ENCODE assay signal across 28 cellular contexts in the genomic region with DNA sequence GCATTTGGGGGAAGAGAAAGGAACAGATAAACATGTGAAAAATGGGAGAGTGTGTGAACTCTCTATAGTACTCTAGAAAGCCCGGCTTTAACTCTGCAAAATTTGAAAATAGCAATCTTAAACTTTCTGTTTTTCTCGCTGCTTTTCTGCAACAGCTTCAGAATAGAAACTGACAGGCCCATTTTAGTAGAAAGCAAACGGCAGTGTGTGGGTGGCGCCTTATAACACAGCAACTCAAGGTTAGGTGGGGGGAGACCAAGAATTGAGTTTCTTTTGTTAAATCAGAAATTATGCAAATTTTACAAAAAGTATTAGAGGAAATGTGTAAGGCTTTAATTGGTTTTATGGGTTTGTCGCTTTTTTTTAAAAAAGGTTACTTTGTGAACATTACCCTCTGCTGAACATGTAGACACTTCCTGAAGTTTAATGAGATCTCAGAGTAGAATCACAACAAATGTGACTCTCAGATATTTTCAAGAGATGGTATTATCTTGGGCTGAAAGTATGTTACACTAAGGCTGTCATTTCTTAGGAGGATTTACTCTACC.
DNase-seq lines count a peak whose midpoint lies in the region; ATAC-seq and TF ChIP-seq lines count a peak whose summit lies in the region.
"Had no signal": no experiment of that assay in that cellular context is flagged by ENCODE, and none has a peak within 500 bp of the region (broad histone marks: within the 10 kb centered on the region; RNA-seq: fewer than 3 reads in every experiment).

No MANE protein-coding gene starts in this region.

- H3K36me3 Mint-ChIP-seq in activated naive CD4-positive, alpha-beta T cell treated with anti-CD3 and anti-CD28 coated beads, Interleukin-2, amount 10 ng/mL, durations not matched to agents 7 days and 5 days = no peaks in the 10 kb centered on the region
- no peaks in the 10 kb centered on the region for H3K36me3 Mint-ChIP-seq in natural killer cell
- H3K36me3 Mint-ChIP-seq: activated naive CD8-positive, alpha-beta T cell treated with anti-CD3 and anti-CD28 coated beads for 36 hours; CD14-positive monocyte had no signal

- H3K9me2 ChIP-seq in hepatocyte (replicated peaks; ENCODE audit: insufficient read depth) = no peaks in the 10 kb centered on the region

- no peak for TF ChIP-seq CTCF in WERI-Rb-1 (IDR thresholded peaks at IDR 0.05; ENCODE audit: low read depth, low read length)
- no peak for TF ChIP-seq CTCF in hepatocyte (IDR thresholded peaks at IDR 0.05; ENCODE audit: poor library complexity)
- TF ChIP-seq CTCF in natural killer cell (IDR thresholded peaks at IDR 0.05) = no peak
- no peak for TF ChIP-seq CTCF in BE2C (IDR thresholded peaks at IDR 0.05; ENCODE audit: low read depth, low read length)

- no peak for DNase-seq in activated naive CD4-positive, alpha-beta T cell treated with anti-CD3 and anti-CD28 coated beads, Interleukin-2, amount 10 ng/mL, durations not matched to agents 7 days and 5 days
- no peak for DNase-seq in activated naive CD4-positive, alpha-beta T cell treated with Interleukin-2 at 50 U/mL for 16 hours
- no peak for DNase-seq in WERI-Rb-1
- no peak for DNase-seq in hepatocyte (ENCODE audit: low spot score)
- no peak for DNase-seq in natural killer cell
- no peak for DNase-seq in G401 (ENCODE audit: low spot score)
- no peak for DNase-seq in BE2C
- DNase-seq: activated CD4-positive, alpha-beta T cell treated with anti-CD3 and anti-CD28 coated beads for 4 hours; activated CD8-positive, alpha-beta memory T cell treated with anti-CD3 and anti-CD28 coated beads for 24 hours; activated effector memory CD4-positive, alpha-beta T cell treated with Interleukin-2 at 50 U/mL for 16 hours; activated naive CD8-positive, alpha-beta T cell treated with anti-CD3 and anti-CD28 coated beads for 36 hours; Caco-2; effector CD4-positive, alpha-beta T cell; gastrocnemius medialis; GDM1; Kasumi-1; MV-4-11; NCI-H146; NCI-H2107; stimulated activated naive CD4-positive, alpha-beta T cell; upper lobe of left lung had no signal

- no peak overlapping the region for H3K4me2 ChIP-seq in hepatocyte
- H3K4me2 ChIP-seq: smooth muscle cell had no signal

- no peaks in the 10 kb centered on the region for H3K4me1 Mint-ChIP-seq in activated naive CD4-positive, alpha-beta T cell treated with anti-CD3 and anti-CD28 coated beads, Interleukin-2, amount 10 ng/mL, durations not matched to agents 7 days and 5 days
- no peaks in the 10 kb centered on the region for H3K4me1 Mint-ChIP-seq in natural killer cell
- H3K4me1 Mint-ChIP-seq: activated naive CD8-positive, alpha-beta T cell treated with anti-CD3 and anti-CD28 coated beads for 36 hours; CD14-positive monocyte had no signal

- CTCF ChIA-PET in activated naive CD4-positive, alpha-beta T cell treated with anti-CD3 and anti-CD28 coated beads, Interleukin-2, amount 10 ng/mL, durations not matched to agents 7 days and 5 days (lab: Charles Lee) = no interaction called here

- H3K4me3 ChIP-seq in WERI-Rb-1 (ENCODE audit: low read depth, low read length) = no peak overlapping the region
- no peak overlapping the region for H3K4me3 ChIP-seq in hepatocyte
- no peak overlapping the region for H3K4me3 ChIP-seq in BE2C (ENCODE audit: low read depth, low read length)
- H3K4me3 ChIP-seq: gastrocnemius medialis, GM23248, right atrium auricular region, smooth muscle cell, upper lobe of left lung had no signal

- H4K20me1 ChIP-seq in hepatocyte (ENCODE audit: insufficient read depth, poor library complexity, severe bottlenecking) = no peaks in the 10 kb centered on the region

- H3K27me3 Mint-ChIP-seq in activated naive CD4-positive, alpha-beta T cell treated with anti-CD3 and anti-CD28 coated beads, Interleukin-2, amount 10 ng/mL, durations not matched to agents 7 days and 5 days = no peaks in the 10 kb centered on the region
- H3K27me3 Mint-ChIP-seq in natural killer cell (ENCODE audit: low read depth in 2 of 2) = no peaks in the 10 kb centered on the region
- H3K27me3 Mint-ChIP-seq: activated naive CD8-positive, alpha-beta T cell treated with anti-CD3 and anti-CD28 coated beads for 36 hours had no signal

- H3K4me1 ChIP-seq in hepatocyte (ENCODE audit: insufficient read depth) = peaks cover 4% of the 10 kb centered on the region
- H3K4me1 ChIP-seq in BE2C = no peaks in the 10 kb centered on the region

- H3K79me2 ChIP-seq in hepatocyte = peaks cover 32% of the 10 kb centered on the region

- no peaks in the 10 kb centered on the region for H3K9me3 ChIP-seq in WERI-Rb-1 (ENCODE audit: severe bottlenecking)
- H3K9me3 ChIP-seq in hepatocyte (ENCODE audit: low read depth) = no peaks in the 10 kb centered on the region
- H3K9me3 ChIP-seq in BE2C = no peaks in the 10 kb centered on the region
- H3K9me3 ChIP-seq: Caco-2, gastrocnemius medialis, right atrium auricular region, upper lobe of left lung had no signal

- H3K27ac ChIP-seq in WERI-Rb-1 (peak overlapping the region; percentile 66), hepatocyte (no peak overlapping the region)
- H3K27ac ChIP-seq: 22Rv1, GM23248, parathyroid adenoma, right atrium auricular region, upper lobe of left lung had no signal

- H3K36me3 ChIP-seq in WERI-Rb-1 = 0 out of 2 replicates have a peak, but pooled peaks cover 3% of the 10 kb centered on the region
- H3K36me3 ChIP-seq in hepatocyte (replicated peaks; ENCODE audit: insufficient read depth, low read depth) = no peaks in the 10 kb centered on the region
- H3K36me3 ChIP-seq in BE2C = no peaks in the 10 kb centered on the region
- H3K36me3 ChIP-seq: gastrocnemius medialis, right atrium auricular region, upper lobe of left lung had no signal

- H2AFZ ChIP-seq in hepatocyte = no peak overlapping the region
- H2AFZ ChIP-seq: GM23248, parathyroid adenoma had no signal

- peaks cover 2% of the 10 kb centered on the region for H3K9me3 Mint-ChIP-seq in activated naive CD4-positive, alpha-beta T cell treated with anti-CD3 and anti-CD28 coated beads, Interleukin-2, amount 10 ng/mL, durations not matched to agents 7 days and 5 days
- H3K9me3 Mint-ChIP-seq in natural killer cell = no peaks in the 10 kb centered on the region
- H3K9me3 Mint-ChIP-seq: activated naive CD8-positive, alpha-beta T cell treated with anti-CD3 and anti-CD28 coated beads for 36 hours had no signal

- 79% methylated on average over 5 of the region's 5 CpGs for WGBS in hepatocyte (ENCODE audit: low lambda C conversion rate, missing lambda C conversion rate)

- H3K27me3 ChIP-seq in WERI-Rb-1 (ENCODE audit: insufficient read depth, low read depth, severe bottlenecking) (no peaks in the 10 kb centered on the region), hepatocyte (no peaks in the 10 kb centered on the region), BE2C (no peaks in the 10 kb centered on the region; the same call in 1 of the 2 replicates)
- H3K27me3 ChIP-seq: gastrocnemius medialis, right atrium auricular region, upper lobe of left lung had no signal

- in situ Hi-C loops in G401 (cut with HindIII; ENCODE audit: low sequenced_read_pairs) = no loop called here

- ATAC-seq in HG02885 (IDR thresholded peaks at IDR 0.05; ENCODE audit: poor library complexity, unreplicated experiment) (peak; percentile 85), natural killer cell (no peak)

- H3K27ac Mint-ChIP-seq in activated naive CD4-positive, alpha-beta T cell treated with anti-CD3 and anti-CD28 coated beads, Interleukin-2, amount 10 ng/mL, durations not matched to agents 7 days and 5 days = peak overlapping the region; percentile 49
- H3K27ac Mint-ChIP-seq in natural killer cell = no peak overlapping the region
- H3K27ac Mint-ChIP-seq: activated naive CD8-positive, alpha-beta T cell treated with anti-CD3 and anti-CD28 coated beads for 36 hours; CD14-positive monocyte had no signal

- no peak overlapping the region for H3K4me3 Mint-ChIP-seq in activated naive CD4-positive, alpha-beta T cell treated with anti-CD3 and anti-CD28 coated beads, Interleukin-2, amount 10 ng/mL, durations not matched to agents 7 days and 5 days
- no peak overlapping the region for H3K4me3 Mint-ChIP-seq in natural killer cell
- H3K4me3 Mint-ChIP-seq: activated naive CD8-positive, alpha-beta T cell treated with anti-CD3 and anti-CD28 coated beads for 36 hours; CD14-positive monocyte had no signal

- intact Hi-C loops in natural killer cell (cut with micrococcal nuclease) = no loop called here
